In the genomic region with DNA sequence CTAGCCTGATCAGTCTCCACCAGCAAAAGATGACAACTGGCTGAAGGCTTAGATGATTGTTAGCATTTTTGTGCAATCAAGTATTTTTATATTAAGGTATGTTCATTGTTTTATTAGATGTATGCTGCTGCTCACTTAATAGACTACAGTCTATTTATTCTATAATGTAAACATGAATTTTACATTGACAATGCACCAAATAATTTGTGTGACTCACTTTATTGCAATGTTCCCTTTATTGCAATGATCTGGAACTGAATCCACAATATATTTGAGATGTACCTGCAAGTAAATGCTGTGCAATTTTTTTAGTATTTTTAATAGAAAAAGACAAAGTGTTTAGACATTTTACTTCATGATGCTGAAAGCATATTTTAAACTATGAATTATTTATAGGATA, we compare ENCODE assay signal across 10 cellular contexts.
"Had no signal": no experiment of that assay in that cellular context is flagged by ENCODE, and none has a peak within 500 bp of the region (broad histone marks: within the 10 kb centered on the region; RNA-seq: fewer than 3 reads in every experiment).

No MANE protein-coding gene starts in this region.

- H3K36me3 ChIP-seq: HAP-1 had no signal

- H3K4me3 ChIP-seq: GM23248, HAP-1, K562 had no signal

- H3K27ac ChIP-seq: GM23248 had no signal

- ATAC-seq: HCT116, K562 had no signal

- H2AFZ ChIP-seq: GM23248 had no signal

- H3K9ac ChIP-seq: GM23248 had no signal

- FAIRE-seq: HTR-8/SVneo, K562 had no signal

- DNase-seq: GM23248, GOT3, H7, HFFc6, IMR-90, KG1 had no signal

- H3K9me3 ChIP-seq: HAP-1 had no signal

- H3K4me1 ChIP-seq: HAP-1 had no signal
